ENCODE assay signal across 18 cellular contexts in genomic region chr2:89819809-89820208, GRCh38.
DNase-seq lines count a peak whose midpoint lies in the region; ATAC-seq, FAIRE-seq and TF ChIP-seq lines count a peak whose summit lies in the region.
"Had no signal": no experiment of that assay in that cellular context is flagged by ENCODE, and none has a peak within 500 bp of the region (broad histone marks: within the 10 kb centered on the region; RNA-seq: fewer than 3 reads in every experiment).

No MANE protein-coding gene starts in this region.

- H3K36me3 ChIP-seq in HUES48 (ENCODE audit: control insufficient read depth, insufficient read depth, low read length) (no peaks in the 10 kb centered on the region), GM12878 (ENCODE audit: control insufficient read depth in 2 of 2, insufficient read depth in 2 of 2, low read length in 1 of 2) (no peaks in the 10 kb centered on the region), iPS-20b (ENCODE audit: insufficient read depth, low read depth, low read length) (no peaks in the 10 kb centered on the region), MM.1S (replicated peaks; ENCODE audit: insufficient read depth, low read length) (no peaks in the 10 kb centered on the region)
- H3K36me3 ChIP-seq: HAP-1 had no signal

- RAD21 ChIA-PET in GM12878 (lab: Charles Lee; ENCODE audit: unreplicated experiment): no interaction called here

- 33% methylated on average over 2 of the region's 2 CpGs for WGBS in GM12878 (ENCODE audit: insufficient coverage, insufficient replicate concordance, low lambda C conversion rate, missing lambda C conversion rate)

- H2AFZ ChIP-seq in GM12878 (ENCODE audit: control insufficient read depth, low read depth, low read length): no peak overlapping the region
- H2AFZ ChIP-seq in MM.1S (ENCODE audit: low read length): no peak overlapping the region

- no peak for TF ChIP-seq EP300 in GM12878 (IDR thresholded peaks at IDR 0.05; ENCODE audit: borderline replicate concordance in 1 of 2, control insufficient read depth in 1 of 2, low read depth in 2 of 2, low read length in 2 of 2)

- H3F3A ChIP-seq in MM.1S (ENCODE audit: insufficient read depth, low read length): no peaks in the 10 kb centered on the region

- no peak for TF ChIP-seq RAD21 in GM12878 (IDR thresholded peaks at IDR 0.05; ENCODE audit: insufficient read depth, low read depth, low read length)

- no peak for TF ChIP-seq CTCF in GM12878 (IDR thresholded peaks at IDR 0.05 in 2 of 3, conservative IDR thresholded peaks at IDR 0.05 in 1 of 3; ENCODE audit: control insufficient read depth in 2 of 3, extremely low read depth in 1 of 3, insufficient read depth in 1 of 3, low read depth in 3 of 3, low read length in 3 of 3)
- TF ChIP-seq CTCF in MM.1S (IDR thresholded peaks at IDR 0.05; ENCODE audit: low read length): no peak

- no peak overlapping the region for H3K9ac ChIP-seq in HUES48 (ENCODE audit: low read depth, low read length)
- H3K9ac ChIP-seq in GM12878 (ENCODE audit: control insufficient read depth, insufficient read depth, low read length): no peak overlapping the region
- no peak overlapping the region for H3K9ac ChIP-seq in iPS-20b (ENCODE audit: low read depth, low read length)
- no peak overlapping the region for H3K9ac ChIP-seq in MM.1S (ENCODE audit: low read length)

- no peaks in the 10 kb centered on the region for H3K27me3 ChIP-seq in HUES48 (ENCODE audit: control insufficient read depth, insufficient read depth, low read length)
- H3K27me3 ChIP-seq in GM12878 (replicated peaks in 1 of 2; ENCODE audit: control insufficient read depth in 2 of 2, insufficient read depth in 2 of 2, low read length in 1 of 2): no peaks in the 10 kb centered on the region
- no peaks in the 10 kb centered on the region for H3K27me3 ChIP-seq in iPS-20b (ENCODE audit: insufficient read depth, low read length)
- no peaks in the 10 kb centered on the region for H3K27me3 ChIP-seq in MM.1S (replicated peaks; ENCODE audit: insufficient read depth, low read length)

- H3K79me2 ChIP-seq in GM12878 (ENCODE audit: control insufficient read depth, insufficient read depth, low read length): no peaks in the 10 kb centered on the region
- no peaks in the 10 kb centered on the region for H3K79me2 ChIP-seq in MM.1S (ENCODE audit: low read length)

- POLR2A ChIA-PET in GM12878 (lab: Charles Lee): no interaction called here

- FAIRE-seq in GM12878 (lab: Jason Lieb, UNC): no peak
- FAIRE-seq: GM12892, H54 had no signal

- H3K9me2 ChIP-seq in MM.1S (replicated peaks; ENCODE audit: insufficient read depth, low read length): no peaks in the 10 kb centered on the region

- CTCF ChIA-PET in GM12878 (lab: Yijun Ruan, JAX): no interaction called here

- H3K27ac ChIP-seq in HUES48 (ENCODE audit: low read depth, low read length) (no peak overlapping the region), GM12878 (ENCODE audit: control insufficient read depth, insufficient read depth) (no peak overlapping the region), iPS-20b (ENCODE audit: low read length) (no peak overlapping the region), MM.1S (ENCODE audit: low read length) (no peak overlapping the region)

- intact Hi-C loops in GM12878 (cut with micrococcal nuclease; ENCODE audit: unreplicated experiment): no loop called here

- H3K9me3 ChIP-seq in HUES48 (ENCODE audit: control insufficient read depth, insufficient read depth, low read length): no peaks in the 10 kb centered on the region; the same call in none of the 2 replicates
- peaks cover 8% of the 10 kb centered on the region; the same call in 2 of the 3 replicates for H3K9me3 ChIP-seq in GM12878 (replicated peaks; ENCODE audit: control insufficient read depth, insufficient read depth, low read length)
- no peaks in the 10 kb centered on the region; the same call in 1 of the 2 replicates for H3K9me3 ChIP-seq in iPS-20b (ENCODE audit: insufficient read depth, low read depth, low read length)
- H3K9me3 ChIP-seq in MM.1S (replicated peaks; ENCODE audit: insufficient read depth, low read length): no peaks in the 10 kb centered on the region

- no peak for ATAC-seq in GM12878
- ATAC-seq in GM21528 (IDR thresholded peaks at IDR 0.05; ENCODE audit: low FRiP score, unreplicated experiment): no peak
- ATAC-seq in HG03342 (IDR thresholded peaks at IDR 0.05; ENCODE audit: unreplicated experiment): no peak

- no peak for TF ChIP-seq POLR2A in GM12878 (IDR thresholded peaks at IDR 0.05; ENCODE audit: low read depth, low read length)

- H3K4me1 ChIP-seq in HUES48 (ENCODE audit: control insufficient read depth, insufficient read depth, low read length) (no peaks in the 10 kb centered on the region), GM12878 (ENCODE audit: control insufficient read depth, insufficient read depth, low read length) (no peaks in the 10 kb centered on the region), iPS-20b (ENCODE audit: insufficient read depth, low read length) (no peaks in the 10 kb centered on the region), MM.1S (ENCODE audit: low read length) (no peaks in the 10 kb centered on the region)
- H3K4me1 ChIP-seq: HAP-1 had no signal

- peak overlapping the region; percentile 4; the same call in 1 of the 2 replicates for H3K4me3 ChIP-seq in HUES48 (ENCODE audit: low read depth, low read length)
- no peak overlapping the region for H3K4me3 ChIP-seq in GM12878
- peak overlapping the region; percentile 9; the same call in 1 of the 2 replicates for H3K4me3 ChIP-seq in iPS-20b (ENCODE audit: low read length)
- no peak overlapping the region for H3K4me3 ChIP-seq in MM.1S (ENCODE audit: low read length)
- H3K4me3 ChIP-seq: HAP-1 had no signal

- no TSS peak for BruUV-seq in GM12878 (replicated peaks; lab: Mats Ljungman, UMichigan)

- DNase-seq in GM12878 (ENCODE audit: low read depth, low spot score) (no peak), MM.1S (no peak)
- DNase-seq: C1 segment of cervical spinal cord; Calu3; CD4-positive, alpha-beta memory T cell; COR-L47; DMS53; DMS79 treated with DMSO at 0.1 percent for 48 hours; GF-D8; GOT3; HFFc6 had no signal

- SMC1A ChIA-PET in GM12878 (lab: Charles Lee; ENCODE audit: uncharacterized antibody, unreplicated experiment): no interaction called here

- no peaks in the 10 kb centered on the region for H4K20me1 ChIP-seq in GM12878 (ENCODE audit: control insufficient read depth, insufficient read depth)
- no peaks in the 10 kb centered on the region for H4K20me1 ChIP-seq in MM.1S (ENCODE audit: insufficient read depth, low read length)

- H3K4me2 ChIP-seq in GM12878 (ENCODE audit: control insufficient read depth, insufficient read depth): no peak overlapping the region
- no peak overlapping the region for H3K4me2 ChIP-seq in MM.1S (ENCODE audit: low read depth, low read length)

- in situ Hi-C loops in GM12878 (cut with MboI): no loop called here

TF ChIP-seq in GM12878, 131 proteins besides CTCF, POLR2A, EP300 and RAD21:
- TF ChIP-seq MAX (IDR thresholded peaks at IDR 0.05; ENCODE audit: low read depth, low read length) (0 out of 2 replicates have a peak, but pooled peaks have one; percentile 14), ZZZ3 (IDR thresholded peaks at IDR 0.05; ENCODE audit: control insufficient read depth, insufficient read length, low read depth) (no peak)

Comparison
In these comparisons a context has a peak if more than half of its experiments do, and no peak if none do; other contexts are left out.
1. H3K4me3 ChIP-seq: peak in HUES48 (single experiment) and iPS-20b (single experiment); none in GM12878 (single experiment) and MM.1S (single experiment).